ENCODE assay signal across 8 cellular contexts in the genomic region with DNA sequence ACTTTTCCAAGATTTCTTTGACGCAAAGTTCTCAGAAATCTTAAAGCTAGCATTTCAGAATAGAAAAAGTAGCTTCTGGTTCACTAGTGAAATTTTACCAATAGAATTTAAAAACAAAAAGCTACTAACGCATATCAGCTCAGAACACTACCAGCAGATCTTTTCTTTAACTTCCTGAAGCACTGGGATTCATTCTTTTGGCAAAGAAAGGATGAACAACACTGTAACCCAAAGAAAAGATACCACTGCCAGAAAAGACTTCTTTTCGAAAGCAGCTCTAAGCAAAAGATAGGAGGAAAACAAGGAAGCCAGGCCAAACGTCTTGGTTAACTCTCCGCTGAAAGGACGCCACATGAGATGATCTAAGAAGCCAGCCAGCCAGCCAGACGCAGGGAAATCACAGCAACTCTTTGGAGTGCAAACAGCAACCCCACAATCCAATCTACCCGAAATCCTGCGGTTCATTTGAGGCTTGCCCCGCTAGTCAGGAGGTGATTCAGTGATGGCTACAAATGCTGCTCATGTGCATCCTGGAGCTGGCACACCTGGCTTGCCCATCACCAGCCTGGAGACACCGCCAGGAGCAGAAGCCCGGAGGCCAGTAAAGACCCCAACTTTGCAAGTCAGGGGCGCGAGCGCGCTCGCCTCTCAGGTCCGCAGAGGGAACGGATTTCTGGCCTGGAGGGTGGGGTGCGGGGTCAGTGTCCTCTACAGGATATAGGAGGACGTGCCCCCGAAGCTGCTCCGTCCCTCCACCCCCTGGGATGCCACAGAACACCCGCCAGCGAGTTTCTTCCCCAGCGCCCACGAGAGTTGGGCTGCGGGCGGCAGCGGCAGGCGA. TPM values are rescaled to one million over a fixed set of nuclear protein-coding genes. Genes with fewer than 3 reads are reported as not detected.
DNase-seq lines count a peak whose midpoint lies in the region; ATAC-seq and TF ChIP-seq lines count a peak whose summit lies in the region.

No MANE protein-coding gene starts in this region.

- intact Hi-C loops in gastrocnemius medialis (cut with DNase I; ENCODE audit: low total_unique reads): loop anchor here (1.0 to 2.0 kb wide), 2 partner anchors 32 to 339 kb away; no protein-coding TSS in a partner anchor

- H3K4me3 ChIP-seq in gastrocnemius medialis: peak overlapping the region; percentile 57 to 82 (median 74)

- no peak overlapping the region for H3K4me3 Mint-ChIP-seq in central memory CD8-positive, alpha-beta T cell

- H3K36me3 Mint-ChIP-seq in central memory CD8-positive, alpha-beta T cell (ENCODE audit: insufficient read depth): no peaks in the 10 kb centered on the region

- H3K27me3 ChIP-seq in gastrocnemius medialis: no peaks in the 10 kb centered on the region

- H3K4me1 Mint-ChIP-seq in central memory CD8-positive, alpha-beta T cell: no peaks in the 10 kb centered on the region

- peak overlapping the region; percentile 69 to 84 (median 78) for H3K27ac ChIP-seq in gastrocnemius medialis

- TF ChIP-seq CTCF in gastrocnemius medialis (IDR thresholded peaks at IDR 0.05 in 4 of 5, conservative IDR thresholded peaks at IDR 0.05 in 1 of 5): no peak

- H3K27ac Mint-ChIP-seq in central memory CD8-positive, alpha-beta T cell (ENCODE audit: low read depth): no peak overlapping the region

- TF ChIP-seq POLR2A in gastrocnemius medialis (IDR thresholded peaks at IDR 0.05): peak in 1 of 2 donors; percentile 29

- in situ Hi-C loops in gastrocnemius medialis (cut with MboI; ENCODE audit: low sequenced_read_pairs in 4 of 4): no loop called here

- H3K9me3 Mint-ChIP-seq in central memory CD8-positive, alpha-beta T cell: no peaks in the 10 kb centered on the region

- ATAC-seq in central memory CD8-positive, alpha-beta T cell (replicated peaks; ENCODE audit: extremely low read depth, poor library complexity, severe bottlenecking): peak; percentile 8
- ATAC-seq in gastrocnemius medialis (peak; percentile 6 to 34), HG03045 (IDR thresholded peaks at IDR 0.05; ENCODE audit: unreplicated experiment) (no peak), HG03342 (IDR thresholded peaks at IDR 0.05; ENCODE audit: unreplicated experiment) (no peak)

- H3K27me3 Mint-ChIP-seq in central memory CD8-positive, alpha-beta T cell: no peaks in the 10 kb centered on the region

- no peaks in the 10 kb centered on the region for H3K9me3 ChIP-seq in gastrocnemius medialis

- DNase-seq in EH (ENCODE audit: low read depth): peak; percentile 88
- DNase-seq in HS-27A (ENCODE audit: low read depth): peak; percentile 79
- DNase-seq in RPMI8226: peak; percentile 56
- no peak for DNase-seq in central memory CD8-positive, alpha-beta T cell (ENCODE audit: low spot score in 2 of 2)
- peak; percentile 68 for DNase-seq in iPS-NIHi11 (ENCODE audit: low spot score)
- DNase-seq in gastrocnemius medialis: peak; percentile 55 to 66

- H3K36me3 ChIP-seq in gastrocnemius medialis: peaks cover 0 to 14% of the 10 kb centered on the region in 2 donors

- H3K4me1 ChIP-seq in gastrocnemius medialis: peaks cover 16 to 24% of the 10 kb centered on the region in 2 donors

RNA-seq across cellular contexts. Expression of gene NBPF1, which starts 0.8 kb away (rescaled TPM):
- total RNA-seq in gastrocnemius medialis: 10 to 100 TPM in 2 of 4 donors, 1 to 10 TPM in 2; 6.6 to 20.0 (median 11.2) TPM

RNA-seq across cellular contexts. Expression of gene RNU1-3, which starts 54.2 kb away (rescaled TPM):
- under 1 TPM in 1 of 4 donors, not detected in 3; under 0.01 TPM for total RNA-seq in gastrocnemius medialis

Comparison
In these comparisons a context has a peak if more than half of its experiments do, and no peak if none do; other contexts are left out.
1. DNase-seq: peak in EH (single experiment), HS-27A (single experiment), RPMI8226 (single experiment), iPS-NIHi11 (single experiment) and gastrocnemius medialis (2 of 2); none in central memory CD8-positive, alpha-beta T cell (0 of 2).
2. ATAC-seq: peak in central memory CD8-positive, alpha-beta T cell (single experiment) and gastrocnemius medialis (2 of 2); none in HG03045 (single experiment) and HG03342 (single experiment).